ENCODE assay signal across 1 cellular context in the genomic region with DNA sequence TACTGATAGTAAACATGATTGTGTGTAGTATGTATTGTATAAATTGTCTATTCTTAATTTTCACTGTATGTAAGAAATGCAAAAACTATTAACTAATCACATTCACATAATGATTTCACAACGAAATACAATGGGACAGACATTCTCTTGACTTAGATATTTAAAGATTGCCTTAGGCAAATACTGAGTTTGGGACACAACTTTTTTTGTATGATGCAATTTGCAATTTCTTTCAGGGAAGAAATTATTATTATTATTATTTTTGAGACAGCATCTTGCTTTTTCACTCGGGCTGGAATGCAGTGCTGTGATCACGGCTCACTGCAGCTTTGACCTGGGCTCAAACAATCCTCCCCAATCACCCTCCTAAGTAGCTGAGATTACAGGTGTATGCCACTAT.
TF ChIP-seq lines count a peak whose summit lies in the region.

No MANE protein-coding gene starts in this region.

TF ChIP-seq in K562, 482 proteins besides CTCF, POLR2A, EP300 and RAD21 (continued from another document):
- TF ChIP-seq E2F3 (CRISPR knock-in tag; IDR thresholded peaks at IDR 0.05) (no peak), CEBPG (CRISPR knock-in tag; IDR thresholded peaks at IDR 0.05) (no peak), CEBPG (tag; conservative IDR thresholded peaks at IDR 0.05 in 1 of 2, IDR thresholded peaks at IDR 0.05 in 1 of 2) (peak; percentile 60 to 78; a peak in 3 of 4 replicates)
